8 cellular contexts compared by ENCODE assay signal in the genomic region with DNA sequence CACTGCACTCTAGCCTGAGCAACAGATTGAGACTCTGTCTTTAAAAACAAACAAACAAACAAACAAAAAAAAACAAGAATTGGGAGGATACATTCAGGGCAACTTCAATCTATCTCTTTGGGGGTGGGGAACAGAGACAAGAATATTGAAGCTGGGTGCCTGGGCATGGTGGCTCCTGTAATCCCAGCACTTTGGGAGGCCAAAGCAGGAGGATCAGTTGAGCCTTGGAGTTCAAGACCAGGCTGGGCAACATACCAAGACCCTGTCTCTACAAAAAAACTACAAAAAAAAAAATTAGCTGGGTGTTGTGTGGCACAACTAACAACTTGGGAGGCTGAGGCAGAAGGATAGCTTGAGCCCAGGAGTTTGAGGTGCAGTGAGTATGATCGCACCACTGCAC. TPM values are rescaled to one million over a fixed set of nuclear protein-coding genes. Genes with fewer than 3 reads are reported as not detected.
A peak's percentile ranks its signal among the peaks of the same experiment; 100 is the strongest.
DNase-seq lines count a peak whose midpoint lies in the region; ATAC-seq and TF ChIP-seq lines count a peak whose summit lies in the region.
"Had no signal": no experiment of that assay in that cellular context is flagged by ENCODE, and none has a peak within 500 bp of the region (broad histone marks: within the 10 kb centered on the region; RNA-seq: fewer than 3 reads in every experiment).

No MANE protein-coding gene starts in this region.

- H3K27ac ChIP-seq in HCT116 (ENCODE audit: low read depth, low read length) (peak overlapping the region; percentile 96), spleen (peak overlapping the region in 5 of 8 donors; percentile 78 to 87 (median 86))

- BruUV-seq in HCT116 (replicated peaks; lab: Mats Ljungman, UMichigan) = TSS peak; percentile 70

- H2AFZ ChIP-seq in HCT116 (ENCODE audit: low read depth, low read length, poor library complexity, severe bottlenecking) = no peak overlapping the region

- TF ChIP-seq CTCF in HCT116 (IDR thresholded peaks at IDR 0.05 in 2 of 3, conservative IDR thresholded peaks at IDR 0.05 in 1 of 3; ENCODE audit: borderline replicate concordance in 1 of 3, insufficient read depth in 1 of 3, low read depth in 2 of 3, low read length in 2 of 3) (no peak), WI38 (IDR thresholded peaks at IDR 0.05; ENCODE audit: low read depth, low read length) (no peak), glutamatergic neuron (IDR thresholded peaks at IDR 0.05; ENCODE audit: partially characterized antibody, unreplicated experiment) (no peak), spleen (IDR thresholded peaks at IDR 0.05 in 8 of 11, conservative IDR thresholded peaks at IDR 0.05 in 3 of 11) (no peak)

- RAD21 ChIA-PET in HCT116 (lab: Charles Lee; ENCODE audit: low non-redundant PET in 1 of 2, low total read pairs in 2 of 2, uncharacterized antibody in 2 of 2, unreplicated experiment in 2 of 2) = no interaction called here

- H3K4me1 Mint-ChIP-seq in glutamatergic neuron (ENCODE audit: low read depth, unreplicated experiment) = peaks cover 2% of the 10 kb centered on the region

- peaks cover 14% of the 10 kb centered on the region for H3K27me3 Mint-ChIP-seq in glutamatergic neuron (ENCODE audit: unreplicated experiment)

- CTCF ChIA-PET in HCT116 (lab: Charles Lee) = interaction anchor here (1.4 kb wide), 1 partner anchor 106 kb away, joined by 3 read pairs; no protein-coding TSS in a partner anchor

- no peak for TF ChIP-seq POLR2A in HCT116 (IDR thresholded peaks at IDR 0.05; ENCODE audit: borderline replicate concordance, extremely low read depth, insufficient read depth, insufficient read length)
- TF ChIP-seq POLR2A in spleen (IDR thresholded peaks at IDR 0.05) = no peak

- intact Hi-C loops in HCT116 (cut with micrococcal nuclease) = no loop called here
- intact Hi-C loops in spleen (cut with DNase I; ENCODE audit: low total_unique reads) = no loop called here

- H3K4me3 ChIP-seq in HCT116 (replicated peaks in 1 of 2; ENCODE audit: low read depth in 1 of 2, low read length in 2 of 2) (peak overlapping the region; percentile 76 to 91), WI38 (ENCODE audit: low read depth, low read length) (peak overlapping the region; percentile 84), spleen (peak overlapping the region; percentile 73 to 98 (median 90))

- WGBS in spleen, 5 donors = 57 to 75% (median 63%) methylated on average over 1 of the region's 1 CpG

- H3K4me1 ChIP-seq in HCT116 (ENCODE audit: control insufficient read depth in 1 of 2, insufficient read depth in 2 of 2, low read length in 2 of 2) = peaks cover 31 to 46% of the 10 kb centered on the region in 2 experiments
- peaks cover 15 to 73% (median 45%) of the 10 kb centered on the region in 6 donors for H3K4me1 ChIP-seq in spleen

- peaks cover 11% of the 10 kb centered on the region; the same call in 1 of the 2 replicates for H4K20me1 ChIP-seq in HCT116 (ENCODE audit: insufficient read depth)

- no peak for TF ChIP-seq RAD21 in HCT116 (IDR thresholded peaks at IDR 0.05; ENCODE audit: low read depth)

- peaks cover 2% of the 10 kb centered on the region for H3K9me3 Mint-ChIP-seq in glutamatergic neuron (ENCODE audit: unreplicated experiment)

- H3K27me3 ChIP-seq in HCT116 (ENCODE audit: insufficient read depth, low read length) (no peaks in the 10 kb centered on the region), spleen (replicated peaks in 1 of 7) (no peaks in the 10 kb centered on the region)

- no peak overlapping the region for H3K27ac Mint-ChIP-seq in glutamatergic neuron (ENCODE audit: unreplicated experiment)

- H3K36me3 ChIP-seq in HCT116 (ENCODE audit: control insufficient read depth in 1 of 2, insufficient read depth in 2 of 2, low read length in 2 of 2) (peaks cover 0 to 15% of the 10 kb centered on the region in 2 experiments; a peak in 1 of 4 replicates), spleen (peaks cover 0 to 4% (median 0%) of the 10 kb centered on the region in 6 donors)

- H3K36me3 Mint-ChIP-seq in glutamatergic neuron (ENCODE audit: unreplicated experiment) = no peaks in the 10 kb centered on the region

- POLR2A ChIA-PET in HCT116 (lab: Charles Lee) = no interaction called here

- H3K79me2 ChIP-seq in HCT116 (ENCODE audit: insufficient read depth, low read length) = peaks cover 78% of the 10 kb centered on the region

- H3K4me2 ChIP-seq in HCT116 (ENCODE audit: low read length) = peak overlapping the region; percentile 94

- H3K9me3 ChIP-seq in HCT116 (ENCODE audit: control insufficient read depth in 1 of 2, insufficient read depth in 1 of 2, low read depth in 1 of 2, low read length in 2 of 2) = no peaks in the 10 kb centered on the region
- no peaks in the 10 kb centered on the region for H3K9me3 ChIP-seq in spleen

- H3K9ac ChIP-seq in HCT116 (ENCODE audit: low read length) = peak overlapping the region; percentile 94

- no peak for ATAC-seq in HCT116

- H3K4me3 Mint-ChIP-seq in glutamatergic neuron (ENCODE audit: unreplicated experiment) = peak overlapping the region; percentile 84

- H3K9me2 ChIP-seq in HCT116 (ENCODE audit: insufficient read depth) = no peaks in the 10 kb centered on the region

- DNase-seq in HCT116 (ENCODE audit: low read depth, low spot score) (no peak), glutamatergic neuron (no peak), spleen (no peak), KG1 (lab: John Stamatoyannopoulos, UW) (no peak), foreskin melanocyte (no peak), germinal center (ENCODE audit: low spot score) (no peak)
- DNase-seq: effector CD4-positive, alpha-beta T cell had no signal

TF ChIP-seq in HCT116, 20 proteins besides CTCF, POLR2A, EP300 and RAD21:
- no peak for TF ChIP-seq EZH2 (IDR thresholded peaks at IDR 0.05)

RNA-seq across cellular contexts. Expression of gene LETM1, which starts 1.2 kb away (rescaled TPM):
- total RNA-seq in HCT116 (2021; ENCODE audit: unreplicated experiment) (67.3 TPM), glutamatergic neuron (ENCODE audit: unreplicated experiment) (48.5 TPM), spleen (10 to 100 TPM; 33.2 to 47.7 (median 36.3) TPM)
- polyA plus RNA-seq in HCT116 (2012) = 25.9 and 36.3 TPM in 2 replicates
- 10 to 100 TPM in 1 of 3 donors, 1 to 10 TPM in 2; 6.5 to 16.9 (median 7.8) TPM for polyA plus RNA-seq in spleen

RNA-seq across cellular contexts. Expression of gene NSD2, which starts 16.4 kb away (rescaled TPM):
- 145 TPM for total RNA-seq in HCT116 (2021; ENCODE audit: unreplicated experiment)
- 75.3 and 77.0 TPM in 2 replicates for polyA plus RNA-seq in HCT116 (2012)
- 138 TPM for total RNA-seq in glutamatergic neuron (ENCODE audit: unreplicated experiment)
- 10 to 100 TPM; 39.1 to 58.9 (median 48.5) TPM for total RNA-seq in spleen
- polyA plus RNA-seq in spleen = 10 to 100 TPM in 1 of 3 donors, 1 to 10 TPM in 2; 7.1 to 13.1 (median 7.4) TPM
